In genomic region chr4:132299866-132300265, GRCh38 we compare ENCODE assay signal across 24 cellular contexts.
"Had no signal": no experiment of that assay in that cellular context is flagged by ENCODE, and none has a peak within 500 bp of the region (broad histone marks: within the 10 kb centered on the region; RNA-seq: fewer than 3 reads in every experiment).

No MANE protein-coding gene starts in this region.

- H3K36me3 Mint-ChIP-seq: activated CD8-positive, alpha-beta memory T cell treated with anti-CD3 and anti-CD28 coated beads, Interleukin-2, amount 10 ng/mL, durations not matched to agents 7 days and 5 days; activated naive CD4-positive, alpha-beta T cell treated with anti-CD3 and anti-CD28 coated beads, Interleukin-2, amount 50 U/mL, for 24 hours; IgD-negative memory B cell; T-cell had no signal

- H3K4me3 Mint-ChIP-seq: activated B cell treated with CpG ODN at 0.5 μM for 24 hours; activated CD8-positive, alpha-beta memory T cell treated with anti-CD3 and anti-CD28 coated beads, Interleukin-2, amount 10 ng/mL, durations not matched to agents 7 days and 5 days; activated naive CD4-positive, alpha-beta T cell treated with anti-CD3 and anti-CD28 coated beads, Interleukin-2, amount 50 U/mL, for 24 hours; activated T-cell treated with anti-CD3 and anti-CD28 coated beads, Interleukin-2, amount 50 U/mL, for 24 hours; activated T-helper 1 cell treated with anti-CD3 and anti-CD28 coated beads, Interleukin-12 subunit alpha, Interleukin-12 subunit beta, Interleukin-2, Interleukin-4 antibody, amounts not matched to agents 30 ng/mL and 10 ng/mL and 1 ng/mL, durations not matched to agents 14 hours and 24 hours and 36 hours; IgD-negative memory B cell; T-cell had no signal

- H3K9me3 Mint-ChIP-seq: activated naive CD4-positive, alpha-beta T cell treated with anti-CD3 and anti-CD28 coated beads, Interleukin-2, amount 50 U/mL, for 24 hours; activated T-helper 1 cell treated with anti-CD3 and anti-CD28 coated beads, Interleukin-12 subunit alpha, Interleukin-12 subunit beta, Interleukin-2, Interleukin-4 antibody, amounts not matched to agents 30 ng/mL and 10 ng/mL and 1 ng/mL, durations not matched to agents 14 hours and 24 hours and 36 hours had no signal

- H3K27me3 Mint-ChIP-seq: activated B cell treated with CpG ODN at 0.5 μM for 24 hours; activated CD8-positive, alpha-beta memory T cell treated with anti-CD3 and anti-CD28 coated beads, Interleukin-2, amount 10 ng/mL, durations not matched to agents 7 days and 5 days; activated naive CD4-positive, alpha-beta T cell treated with anti-CD3 and anti-CD28 coated beads, Interleukin-2, amount 50 U/mL, for 24 hours; activated T-cell treated with anti-CD3 and anti-CD28 coated beads, Interleukin-2, amount 50 U/mL, for 24 hours; IgD-negative memory B cell; T-cell had no signal

- H3K36me3 ChIP-seq: ascending aorta had no signal

- H3K4me1 ChIP-seq: ascending aorta, body of pancreas had no signal

- H3K4me2 ChIP-seq: PC-9 had no signal

- H3K9me3 ChIP-seq: ascending aorta, body of pancreas had no signal

- H3K27me3 ChIP-seq: ascending aorta, body of pancreas had no signal

- DNase-seq: activated B cell treated with CpG ODN at 0.5 μM for 24 hours; activated CD8-positive, alpha-beta memory T cell treated with anti-CD3 and anti-CD28 coated beads, Interleukin-2, amount 10 ng/mL, durations not matched to agents 7 days and 5 days; activated effector memory CD4-positive, alpha-beta T cell treated with Interleukin-2 at 50 U/mL for 16 hours; activated naive CD4-positive, alpha-beta T cell; activated T-cell treated with anti-CD3 and anti-CD28 coated beads, Interleukin-2, amount 50 U/mL, for 24 hours; amniotic stem cell; body of pancreas; central memory CD4-positive, alpha-beta T cell; KG1; NCI-H1048; NCI-H1436 treated with DMSO at 0.1 percent for 48 hours; NCI-H187; NCI-H2227 treated with DMSO at 0.1 percent for 48 hours; NCI-H526; NCI-H82; PC-9; SHP77 treated with DMSO at 0.1 percent for 48 hours; T-cell; T-helper 2 cell; T1000 had no signal

- H3K27ac Mint-ChIP-seq: activated B cell treated with CpG ODN at 0.5 μM for 24 hours; activated CD8-positive, alpha-beta memory T cell treated with anti-CD3 and anti-CD28 coated beads, Interleukin-2, amount 10 ng/mL, durations not matched to agents 7 days and 5 days; activated naive CD4-positive, alpha-beta T cell treated with anti-CD3 and anti-CD28 coated beads, Interleukin-2, amount 50 U/mL, for 24 hours; activated T-cell treated with anti-CD3 and anti-CD28 coated beads, Interleukin-2, amount 50 U/mL, for 24 hours; activated T-helper 1 cell treated with anti-CD3 and anti-CD28 coated beads, Interleukin-12 subunit alpha, Interleukin-12 subunit beta, Interleukin-2, Interleukin-4 antibody, amounts not matched to agents 30 ng/mL and 10 ng/mL and 1 ng/mL, durations not matched to agents 14 hours and 24 hours and 36 hours; IgD-negative memory B cell; T-cell had no signal

- H3K4me3 ChIP-seq: ascending aorta, body of pancreas, PC-9 had no signal

- H3K27ac ChIP-seq: ascending aorta, body of pancreas, PC-9 had no signal

- H2AFZ ChIP-seq: PC-9 had no signal

- H3K4me1 Mint-ChIP-seq: activated B cell treated with CpG ODN at 0.5 μM for 24 hours; activated CD8-positive, alpha-beta memory T cell treated with anti-CD3 and anti-CD28 coated beads, Interleukin-2, amount 10 ng/mL, durations not matched to agents 7 days and 5 days; activated naive CD4-positive, alpha-beta T cell treated with anti-CD3 and anti-CD28 coated beads, Interleukin-2, amount 50 U/mL, for 24 hours; IgD-negative memory B cell; T-cell had no signal
